In the genomic region with DNA sequence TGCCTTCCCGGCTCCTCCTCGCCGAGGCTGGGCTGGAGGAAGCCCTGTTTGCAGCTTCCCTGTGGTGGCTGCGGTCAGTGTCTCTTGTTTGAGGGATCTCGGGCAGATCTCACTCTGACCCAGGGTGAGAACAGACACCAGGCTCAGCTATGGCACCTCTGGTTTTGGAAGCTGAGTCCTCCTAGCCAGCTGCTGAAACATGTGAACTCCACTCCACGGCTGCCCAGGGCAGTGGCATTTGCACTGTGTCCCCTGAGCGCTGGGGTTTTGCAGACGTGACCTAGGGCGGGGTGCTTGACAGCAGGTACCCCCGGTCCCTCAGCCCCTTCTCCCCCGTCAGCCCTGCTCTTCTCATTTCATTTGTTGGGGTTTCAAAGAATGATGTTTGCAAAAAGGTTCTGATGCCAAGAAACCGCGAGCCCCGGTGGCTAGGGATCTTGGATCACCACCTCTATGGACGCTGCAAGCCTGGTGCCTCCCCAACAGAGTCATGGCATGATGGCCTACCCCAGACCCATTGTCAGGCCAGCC, we compare ENCODE assay signal across 17 cellular contexts. TPM values are rescaled to one million over a fixed set of nuclear protein-coding genes. Genes with fewer than 3 reads are reported as not detected.
DNase-seq lines count a peak whose midpoint lies in the region; ATAC-seq and TF ChIP-seq lines count a peak whose summit lies in the region.
"Had no signal": no experiment of that assay in that cellular context is flagged by ENCODE, and none has a peak within 500 bp of the region (broad histone marks: within the 10 kb centered on the region; RNA-seq: fewer than 3 reads in every experiment).

No MANE protein-coding gene starts in this region.

- no peak overlapping the region for H3K27ac ChIP-seq in upper lobe of left lung
- H3K27ac ChIP-seq: C4-2B had no signal

- H3K36me3 ChIP-seq in upper lobe of left lung: no peaks in the 10 kb centered on the region

- H3K4me1 Mint-ChIP-seq in chondrocyte (ENCODE audit: low read depth): peaks cover 16% of the 10 kb centered on the region

- no peaks in the 10 kb centered on the region for H3K27me3 ChIP-seq in upper lobe of left lung

- no peaks in the 10 kb centered on the region for H3K36me3 Mint-ChIP-seq in chondrocyte (ENCODE audit: low read depth)

- H3K27ac Mint-ChIP-seq in chondrocyte (ENCODE audit: unreplicated experiment): no peak overlapping the region
- H3K27ac Mint-ChIP-seq: CD4-positive, alpha-beta T cell had no signal

- TF ChIP-seq EP300 in upper lobe of left lung (IDR thresholded peaks at IDR 0.05): no peak

- no peak for ATAC-seq in sciatic nerve
- ATAC-seq in upper lobe of left lung (ENCODE audit: low FRiP score in 2 of 2): no peak
- no peak for ATAC-seq in HG02623 (IDR thresholded peaks at IDR 0.05; ENCODE audit: unreplicated experiment)
- ATAC-seq in HG03469 (IDR thresholded peaks at IDR 0.05; ENCODE audit: unreplicated experiment): no peak

- 85 to 93% methylated on average over 12 to 15 of the region's 15 CpGs for WGBS in upper lobe of left lung, 2 donors

- TF ChIP-seq CTCF in chondrocyte (IDR thresholded peaks at IDR 0.05) (no peak), upper lobe of left lung (IDR thresholded peaks at IDR 0.05) (no peak)

- no peak for TF ChIP-seq POLR2A in upper lobe of left lung (IDR thresholded peaks at IDR 0.05)

- H3K4me3 ChIP-seq in upper lobe of left lung: no peak overlapping the region

- peaks cover 0 to 6% (median 1%) of the 10 kb centered on the region in 4 donors for H3K4me1 ChIP-seq in upper lobe of left lung

- peaks cover 12% of the 10 kb centered on the region for H3K27me3 Mint-ChIP-seq in chondrocyte (ENCODE audit: low read depth)
- H3K27me3 Mint-ChIP-seq: CD4-positive, alpha-beta T cell had no signal

- intact Hi-C loops in sciatic nerve (cut with DNase I): loop anchor here (5.0 kb wide), 1 partner anchor 513 kb away; no protein-coding TSS in a partner anchor

- H3K9me3 ChIP-seq in upper lobe of left lung: no peaks in the 10 kb centered on the region
- H3K9me3 ChIP-seq: Caco-2 had no signal

- no peak overlapping the region for H3K4me3 Mint-ChIP-seq in chondrocyte (ENCODE audit: unreplicated experiment)
- H3K4me3 Mint-ChIP-seq: CD4-positive, alpha-beta T cell had no signal

- no peaks in the 10 kb centered on the region for H3K9me3 Mint-ChIP-seq in chondrocyte (ENCODE audit: low read depth)
- H3K9me3 Mint-ChIP-seq: CD4-positive, alpha-beta T cell had no signal

- DNase-seq in chondrocyte (ENCODE audit: low spot score): peak; percentile 81
- DNase-seq in mesenteric fat pad (ENCODE audit: low spot score): peak; percentile 73
- peak; percentile 46 for DNase-seq in sciatic nerve (ENCODE audit: low spot score)
- peak; percentile 13 to 18 for DNase-seq in upper lobe of left lung
- DNase-seq in DMS79 treated with DMSO at 0.1 percent for 48 hours (lab: John Stamatoyannopoulos, UW): no peak
- DNase-seq: ACHN; AML-193; Caco-2; CD4-positive, alpha-beta T cell; GDM1; GOT3; H7 had no signal

RNA-seq across cellular contexts. Expression of a gene that starts 55.0 kb away (rescaled TPM):
- 1.4 to 4.6 TPM (median 4.5 TPM) in 3 replicates for total RNA-seq in chondrocyte
- 0.48 TPM for total RNA-seq in mesenteric fat pad
- total RNA-seq in sciatic nerve: 1.9 TPM
- 10 to 100 TPM in 1 of 6 donors, 1 to 10 TPM in 3, under 1 TPM in 2; 0.44 to 13.6 (median 3.2) TPM for total RNA-seq in upper lobe of left lung
- total RNA-seq: CD4-positive, alpha-beta T cell; Daoy; HT-29 had no signal
